8 cellular contexts compared by ENCODE assay signal in the genomic region with DNA sequence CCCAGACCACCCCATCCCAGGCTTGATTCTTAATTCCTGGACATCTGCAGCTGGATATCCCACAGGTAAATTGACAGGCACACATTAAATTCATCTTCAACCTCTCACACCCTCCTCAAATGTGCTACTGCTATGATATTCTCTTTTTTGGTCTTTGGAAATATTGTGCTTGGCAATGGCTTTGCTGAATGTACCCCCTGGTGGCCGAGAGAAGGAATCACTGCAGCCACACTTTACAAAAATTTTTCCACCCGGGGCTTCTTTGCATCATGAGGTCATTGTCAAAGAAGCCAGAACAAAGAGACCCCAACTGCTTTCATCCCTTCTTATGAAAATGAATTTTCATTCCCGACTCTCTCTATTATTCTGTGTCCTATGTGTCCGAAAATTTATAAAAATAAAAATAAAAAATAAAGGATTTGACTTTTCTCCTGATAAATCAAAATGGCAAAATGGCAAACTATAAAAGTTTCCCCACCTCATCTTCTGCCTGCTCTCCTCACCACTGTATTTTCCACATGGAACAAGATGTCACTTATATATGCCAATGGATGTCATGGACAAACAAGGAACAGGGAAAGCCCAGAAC. TPM values are rescaled to one million over a fixed set of nuclear protein-coding genes. Genes with fewer than 3 reads are reported as not detected.
DNase-seq lines count a peak whose midpoint lies in the region; ATAC-seq and TF ChIP-seq lines count a peak whose summit lies in the region.

No MANE protein-coding gene starts in this region.

- no peaks in the 10 kb centered on the region for H3K36me3 Mint-ChIP-seq in activated naive CD8-positive, alpha-beta T cell treated with anti-CD3 and anti-CD28 coated beads for 36 hours
- H3K36me3 Mint-ChIP-seq in activated naive CD8-positive, alpha-beta T cell treated with anti-CD3 and anti-CD28 coated beads, Interleukin-2, amount 50 U/mL, for 24 hours (ENCODE audit: low read depth), result no peaks in the 10 kb centered on the region

- TF ChIP-seq CTCF in Peyer's patch (IDR thresholded peaks at IDR 0.05), result peak; percentile 52 to 73 (median 68)
- TF ChIP-seq CTCF in fibroblast of lung (conservative IDR thresholded peaks at IDR 0.05 in 1 of 2, IDR thresholded peaks at IDR 0.05 in 1 of 2; ENCODE audit: low read depth in 1 of 2, low read length in 2 of 2), result peak; percentile 86 to 89

- no peaks in the 10 kb centered on the region for H3K9me3 ChIP-seq in Peyer's patch
- no peaks in the 10 kb centered on the region for H3K9me3 ChIP-seq in fibroblast of lung (ENCODE audit: control insufficient read depth, insufficient read depth, low read depth, low read length)
- H3K9me3 ChIP-seq in MG63, result no peaks in the 10 kb centered on the region

- no peak overlapping the region for H3K4me3 Mint-ChIP-seq in activated naive CD8-positive, alpha-beta T cell treated with anti-CD3 and anti-CD28 coated beads for 36 hours
- H3K4me3 Mint-ChIP-seq in activated naive CD8-positive, alpha-beta T cell treated with anti-CD3 and anti-CD28 coated beads, Interleukin-2, amount 50 U/mL, for 24 hours, result no peak overlapping the region

- H3K79me2 ChIP-seq in fibroblast of lung (ENCODE audit: control insufficient read depth, insufficient read depth, low read length), result no peaks in the 10 kb centered on the region

- no peak for TF ChIP-seq POLR2A in Peyer's patch (IDR thresholded peaks at IDR 0.05)

- H2AFZ ChIP-seq in fibroblast of lung (ENCODE audit: low read length), result no peak overlapping the region

- peak; percentile 24 for DNase-seq in activated naive CD8-positive, alpha-beta T cell treated with anti-CD3 and anti-CD28 coated beads for 36 hours
- DNase-seq in activated naive CD8-positive, alpha-beta T cell treated with anti-CD3 and anti-CD28 coated beads, Interleukin-2, amount 50 U/mL, for 24 hours, result no peak
- DNase-seq in Peyer's patch (no peak), fibroblast of lung (ENCODE audit: low read depth in 2 of 2) (peak; percentile 13 to 52), renal cortical epithelial cell (ENCODE audit: low read depth) (peak; percentile 10), MG63 (no peak), activated T-cell treated with anti-CD3 and anti-CD28 coated beads for 4 hours (no peak)

- H4K20me1 ChIP-seq in fibroblast of lung (ENCODE audit: control insufficient read depth, extremely low read depth, insufficient read depth, low read length), result no peaks in the 10 kb centered on the region

- H3K27me3 Mint-ChIP-seq in activated naive CD8-positive, alpha-beta T cell treated with anti-CD3 and anti-CD28 coated beads for 36 hours, result peaks cover 17% of the 10 kb centered on the region
- H3K27me3 Mint-ChIP-seq in activated naive CD8-positive, alpha-beta T cell treated with anti-CD3 and anti-CD28 coated beads, Interleukin-2, amount 50 U/mL, for 24 hours, result peaks cover 38% of the 10 kb centered on the region

- H3K27ac Mint-ChIP-seq in activated naive CD8-positive, alpha-beta T cell treated with anti-CD3 and anti-CD28 coated beads for 36 hours, result peak overlapping the region; percentile 5
- no peak overlapping the region for H3K27ac Mint-ChIP-seq in activated naive CD8-positive, alpha-beta T cell treated with anti-CD3 and anti-CD28 coated beads, Interleukin-2, amount 50 U/mL, for 24 hours

- no peak overlapping the region for H3K4me2 ChIP-seq in fibroblast of lung (ENCODE audit: extremely low read depth, insufficient read depth, low read length)

- peaks cover 17% of the 10 kb centered on the region for H3K4me1 Mint-ChIP-seq in activated naive CD8-positive, alpha-beta T cell treated with anti-CD3 and anti-CD28 coated beads for 36 hours
- peaks cover 39% of the 10 kb centered on the region for H3K4me1 Mint-ChIP-seq in activated naive CD8-positive, alpha-beta T cell treated with anti-CD3 and anti-CD28 coated beads, Interleukin-2, amount 50 U/mL, for 24 hours

- H3K4me3 ChIP-seq in Peyer's patch (no peak overlapping the region), fibroblast of lung (replicated peaks in 1 of 4; ENCODE audit: control extremely low read depth in 1 of 4, insufficient read depth in 1 of 4, low read depth in 3 of 4, low read length in 4 of 4) (no peak overlapping the region), MG63 (no peak overlapping the region)

- no peaks in the 10 kb centered on the region for H3K36me3 ChIP-seq in Peyer's patch
- no peaks in the 10 kb centered on the region for H3K36me3 ChIP-seq in fibroblast of lung (ENCODE audit: control insufficient read depth, insufficient read depth, low read length)
- no peaks in the 10 kb centered on the region for H3K36me3 ChIP-seq in MG63

- H3K27me3 ChIP-seq in Peyer's patch, result no peaks in the 10 kb centered on the region
- H3K27me3 ChIP-seq in fibroblast of lung (ENCODE audit: control insufficient read depth, insufficient read depth, low read length), result peaks cover 5% of the 10 kb centered on the region
- H3K27me3 ChIP-seq in MG63, result peaks cover 7% of the 10 kb centered on the region

- H3K9me3 Mint-ChIP-seq in activated naive CD8-positive, alpha-beta T cell treated with anti-CD3 and anti-CD28 coated beads for 36 hours, result no peaks in the 10 kb centered on the region
- no peaks in the 10 kb centered on the region for H3K9me3 Mint-ChIP-seq in activated naive CD8-positive, alpha-beta T cell treated with anti-CD3 and anti-CD28 coated beads, Interleukin-2, amount 50 U/mL, for 24 hours

- no peak overlapping the region for H3K27ac ChIP-seq in Peyer's patch
- H3K27ac ChIP-seq in fibroblast of lung (ENCODE audit: insufficient read depth, low read length), result no peak overlapping the region

- H3K9ac ChIP-seq in fibroblast of lung (ENCODE audit: insufficient read depth, low read length), result no peak overlapping the region

- H3K4me1 ChIP-seq in Peyer's patch (no peaks in the 10 kb centered on the region), fibroblast of lung (ENCODE audit: control insufficient read depth, extremely low read depth, insufficient read depth, low read length) (no peaks in the 10 kb centered on the region)

- ATAC-seq in activated naive CD8-positive, alpha-beta T cell treated with anti-CD3 and anti-CD28 coated beads, Interleukin-2, amount 50 U/mL, for 24 hours, result no peak
- peak; percentile 80 for ATAC-seq in HG02885 (IDR thresholded peaks at IDR 0.05; ENCODE audit: poor library complexity, unreplicated experiment)

RNA-seq across cellular contexts. Expression of a gene that starts 15.0 kb away (rescaled TPM):
- 10 to 100 TPM; 16.4 to 18.8 TPM for total RNA-seq in activated naive CD8-positive, alpha-beta T cell treated with anti-CD3 and anti-CD28 coated beads for 36 hours
- total RNA-seq in Peyer's patch (10 to 100 TPM in 1 of 4 donors, 1 to 10 TPM in 2, under 1 TPM in 1; 0.67 to 13.2 (median 2.8) TPM), fibroblast of lung (16.2 and 17.2 TPM in 2 replicates), renal cortical epithelial cell (1.1 and 4.0 TPM in 2 replicates)
- 22.5 and 23.3 TPM in 2 replicates for polyA plus RNA-seq in fibroblast of lung
- 23.9 and 25.2 TPM in 2 replicates for polyA plus RNA-seq in fibroblast of lung (2012)
- 20.3 and 38.0 TPM in 2 replicates for polyA minus RNA-seq in fibroblast of lung (ENCODE audit: low replicate concordance)
- 20.2 and 21.9 TPM in 2 replicates for total RNA-seq in MG63 (2014; rRNA removed; shearing (Covaris generic); ENCODE audit: low replicate concordance)

RNA-seq across cellular contexts. Expression of a gene that starts 17.9 kb away (rescaled TPM):
- not detected for total RNA-seq in activated naive CD8-positive, alpha-beta T cell treated with anti-CD3 and anti-CD28 coated beads for 36 hours
- total RNA-seq in Peyer's patch (not detected), fibroblast of lung (not detected in 2 replicates), renal cortical epithelial cell (0.40 TPM in 1 of 2 replicates, not detected in the other)
- not detected in 2 replicates for polyA plus RNA-seq in fibroblast of lung
- not detected in 2 replicates for polyA plus RNA-seq in fibroblast of lung (2012)
- not detected in 2 replicates for polyA minus RNA-seq in fibroblast of lung (ENCODE audit: low replicate concordance)
- total RNA-seq in MG63 (2014; rRNA removed; shearing (Covaris generic); ENCODE audit: low replicate concordance), result not detected in 2 replicates

Comparison
In these comparisons a context has a peak if more than half of its experiments do, and no peak if none do; other contexts are left out.
1. DNase-seq: peak in activated naive CD8-positive, alpha-beta T cell treated with anti-CD3 and anti-CD28 coated beads for 36 hours (single experiment), fibroblast of lung (2 of 2) and renal cortical epithelial cell (single experiment); none in activated naive CD8-positive, alpha-beta T cell treated with anti-CD3 and anti-CD28 coated beads, Interleukin-2, amount 50 U/mL, for 24 hours (single experiment), Peyer's patch (0 of 3), MG63 (single experiment) and activated T-cell treated with anti-CD3 and anti-CD28 coated beads for 4 hours (single experiment).